8 cellular contexts compared by ENCODE assay signal in genomic region chr6:35727935-35728662, GRCh38. TPM values are rescaled to one million over a fixed set of nuclear protein-coding genes. Genes with fewer than 3 reads are reported as not detected.
DNase-seq lines count a peak whose midpoint lies in the region; ATAC-seq and TF ChIP-seq lines count a peak whose summit lies in the region.

No MANE protein-coding gene starts in this region.

- peak; percentile 83 to 86 (median 85) for DNase-seq in NCI-H1417 (lab: John Stamatoyannopoulos, UW)
- no peak for DNase-seq in NCI-H1417 treated with DMSO at 0.1 percent for 48 hours (lab: John Stamatoyannopoulos, UW)
- DNase-seq in NCI-H446 treated with DMSO at 0.1 percent for 48 hours (lab: John Stamatoyannopoulos, UW) = peak; percentile 65
- DNase-seq in activated CD4-positive, CD25-positive, alpha-beta regulatory T cell treated with anti-CD3 and anti-CD28 coated beads, Interleukin-2, amount 50 U/mL, for 72 hours = peak; percentile 74
- peak; percentile 78 for DNase-seq in cerebellar cortex (ENCODE audit: low spot score)
- no peak for DNase-seq in kidney epithelial cell (ENCODE audit: low read depth)
- DNase-seq in stimulated activated CD4-positive, alpha-beta T cell treated with anti-CD3 and anti-CD28 coated beads, Interleukin-15, amount 100 ng/mL, for 1 hour (ENCODE audit: low read depth in 1 of 2, low spot score in 1 of 2) = peak; percentile 63 to 75

- ATAC-seq in HG03095 (IDR thresholded peaks at IDR 0.05; ENCODE audit: unreplicated experiment) = peak; percentile 39

- no peaks in the 10 kb centered on the region for H3K36me3 ChIP-seq in kidney epithelial cell (ENCODE audit: control insufficient read depth, insufficient read depth, low read length)

- H3K4me3 ChIP-seq in kidney epithelial cell (ENCODE audit: low read depth, low read length) = peak overlapping the region; percentile 32

- H3K27me3 ChIP-seq in kidney epithelial cell (ENCODE audit: control insufficient read depth, insufficient read depth, low read length) = no peaks in the 10 kb centered on the region

- TF ChIP-seq CTCF in kidney epithelial cell (IDR thresholded peaks at IDR 0.05; ENCODE audit: insufficient read depth, low read length, poor library complexity, severe bottlenecking) = no peak

RNA-seq across cellular contexts. Expression of gene ARMC12, which starts 8.7 kb away (rescaled TPM):
- 0.29 TPM in 1 of 2 replicates, not detected in the other for total RNA-seq in kidney epithelial cell

RNA-seq across cellular contexts. Expression of gene FKBP5, which starts 39.4 kb away (rescaled TPM):
- total RNA-seq in kidney epithelial cell = 9.7 and 10.4 TPM in 2 replicates

RNA-seq across cellular contexts. Expression of gene CLPSL2, which starts 48.3 kb away (rescaled TPM):
- not detected in 2 replicates for total RNA-seq in kidney epithelial cell

RNA-seq across cellular contexts. Expression of gene CLPSL1, which starts 52.7 kb away (rescaled TPM):
- total RNA-seq in kidney epithelial cell = not detected in 2 replicates

Comparison
In these comparisons a context has a peak if more than half of its experiments do, and no peak if none do; other contexts are left out.
1. DNase-seq: peak in NCI-H1417 (3 of 3), NCI-H446 treated with DMSO at 0.1 percent for 48 hours (single experiment), activated CD4-positive, CD25-positive, alpha-beta regulatory T cell treated with anti-CD3 and anti-CD28 coated beads, Interleukin-2, amount 50 U/mL, for 72 hours (single experiment), cerebellar cortex (single experiment) and stimulated activated CD4-positive, alpha-beta T cell treated with anti-CD3 and anti-CD28 coated beads, Interleukin-15, amount 100 ng/mL, for 1 hour (2 of 2); none in NCI-H1417 treated with DMSO at 0.1 percent for 48 hours (single experiment) and kidney epithelial cell (single experiment).